8 cellular contexts compared by ENCODE assay signal in genomic region chr3:71510485-71510884, GRCh38.
A peak's percentile ranks its signal among the peaks of the same experiment; 100 is the strongest.
DNase-seq lines count a peak whose midpoint lies in the region; ATAC-seq and TF ChIP-seq lines count a peak whose summit lies in the region.

No MANE protein-coding gene starts in this region.

- no peak overlapping the region for H3K9ac ChIP-seq in colonic mucosa (ENCODE audit: low read depth in 2 of 2, low read length in 2 of 2)

- H3K4me3 ChIP-seq in CD4-positive, alpha-beta memory T cell (ENCODE audit: low read length in 2 of 2) = no peak overlapping the region
- H3K4me3 ChIP-seq in astrocyte of the cerebellum (ENCODE audit: low read depth, low read length) (no peak overlapping the region), colonic mucosa (no peak overlapping the region)

- no peak for DNase-seq in CD4-positive, alpha-beta memory T cell
- peak; percentile 32 for DNase-seq in NCI-H187 treated with DMSO at 0.1 percent for 48 hours (lab: John Stamatoyannopoulos, UW)
- no peak for DNase-seq in astrocyte of the cerebellum (ENCODE audit: low read depth)
- DNase-seq in myocyte (ENCODE audit: low read depth) = peak; percentile 20
- no peak for DNase-seq in stimulated activated CD4-positive, alpha-beta T cell treated with anti-CD3 and anti-CD28 coated beads, Interleukin-2, amount 100 ng/mL, for 24 hours
- DNase-seq in NCI-H146 (lab: John Stamatoyannopoulos, UW) = no peak
- DNase-seq in colonic mucosa = no peak

- H3K4me1 Mint-ChIP-seq in CD4-positive, alpha-beta memory T cell = peaks cover 11 to 19% (median 17%) of the 10 kb centered on the region in 4 donors

- peak overlapping the region in 5 of 7 donors; percentile 47 to 81 (median 51) for H3K27ac Mint-ChIP-seq in CD4-positive, alpha-beta memory T cell

- no peaks in the 10 kb centered on the region for H3K27me3 Mint-ChIP-seq in CD4-positive, alpha-beta memory T cell

- no peaks in the 10 kb centered on the region for H3K9me3 Mint-ChIP-seq in CD4-positive, alpha-beta memory T cell

- no peak overlapping the region for H3K27ac ChIP-seq in CD4-positive, alpha-beta memory T cell (ENCODE audit: low read depth, low read length)
- no peak overlapping the region for H3K27ac ChIP-seq in colonic mucosa

- intact Hi-C loops in CD4-positive, alpha-beta memory T cell (cut with micrococcal nuclease) = loop anchor here (5.0 kb wide), 2 partner anchors 118 to 208 kb away; no protein-coding TSS in a partner anchor
- intact Hi-C loops in colonic mucosa (cut with DNase I) = no loop called here

- peaks cover 0 to 3% of the 10 kb centered on the region in 2 donors for H3K36me3 Mint-ChIP-seq in CD4-positive, alpha-beta memory T cell

- peaks cover 27% of the 10 kb centered on the region for H3K4me1 ChIP-seq in CD4-positive, alpha-beta memory T cell (ENCODE audit: insufficient read depth, low read length)
- H3K4me1 ChIP-seq in colonic mucosa = no peaks in the 10 kb centered on the region

- peak overlapping the region in 2 of 8 donors; percentile 20 to 40 for H3K4me3 Mint-ChIP-seq in CD4-positive, alpha-beta memory T cell

- no peaks in the 10 kb centered on the region for H3K27me3 ChIP-seq in CD4-positive, alpha-beta memory T cell (ENCODE audit: insufficient read depth, low read length)
- no peaks in the 10 kb centered on the region for H3K27me3 ChIP-seq in colonic mucosa

- no peak for ATAC-seq in HG02981 (IDR thresholded peaks at IDR 0.05; ENCODE audit: unreplicated experiment)

- no peaks in the 10 kb centered on the region for H3K9me3 ChIP-seq in CD4-positive, alpha-beta memory T cell (ENCODE audit: control insufficient read depth in 1 of 2, low read length in 2 of 2)
- H3K9me3 ChIP-seq in colonic mucosa = no peaks in the 10 kb centered on the region

- TF ChIP-seq CTCF in astrocyte of the cerebellum (IDR thresholded peaks at IDR 0.05; ENCODE audit: low read depth, low read length, missing control alignments) (peak; percentile 52), colonic mucosa (IDR thresholded peaks at IDR 0.05) (no peak)

- POLR2A ChIA-PET in CD4-positive, alpha-beta memory T cell (lab: Charles Lee; ENCODE audit: partially characterized antibody) = interaction anchor here (0.6 to 1.7 kb wide), 5 partner anchors 17 to 204 kb away, joined by 3 to 5 read pairs (median 4); no protein-coding TSS in a partner anchor

- no peaks in the 10 kb centered on the region for H3K36me3 ChIP-seq in CD4-positive, alpha-beta memory T cell (ENCODE audit: insufficient read depth, low read length)
- no peaks in the 10 kb centered on the region for H3K36me3 ChIP-seq in colonic mucosa

- in situ Hi-C loops in astrocyte of the cerebellum (cut with HindIII; ENCODE audit: low sequenced_read_pairs) = no loop called here

- CTCF ChIA-PET in CD4-positive, alpha-beta memory T cell (lab: Charles Lee; ENCODE audit: partially characterized antibody) = interaction anchor here (0.5 to 2.8 kb wide), 20 partner anchors 8 to 506 kb away, joined by 3 to 16 read pairs (median 6); no protein-coding TSS in a partner anchor

Comparison
In these comparisons a context has a peak if more than half of its experiments do, and no peak if none do; other contexts are left out.
1. DNase-seq: peak in NCI-H187 treated with DMSO at 0.1 percent for 48 hours (single experiment) and myocyte (single experiment); none in CD4-positive, alpha-beta memory T cell (0 of 5), astrocyte of the cerebellum (single experiment), stimulated activated CD4-positive, alpha-beta T cell treated with anti-CD3 and anti-CD28 coated beads, Interleukin-2, amount 100 ng/mL, for 24 hours (0 of 2), NCI-H146 (single experiment) and colonic mucosa (single experiment).